Comparison of ENCODE assay signal across 16 cellular contexts in genomic region chr5:14464101-14464500, GRCh38.
A peak's percentile ranks its signal among the peaks of the same experiment; 100 is the strongest.
DNase-seq lines count a peak whose midpoint lies in the region; ATAC-seq and TF ChIP-seq lines count a peak whose summit lies in the region.
"Had no signal": no experiment of that assay in that cellular context is flagged by ENCODE, and none has a peak within 500 bp of the region (broad histone marks: within the 10 kb centered on the region; RNA-seq: fewer than 3 reads in every experiment).

No MANE protein-coding gene starts in this region.

- H3K4me2 ChIP-seq in GM23248 (ENCODE audit: unreplicated experiment): no peak overlapping the region

- no peak overlapping the region for H2AFZ ChIP-seq in GM23248

- H3K4me3 Mint-ChIP-seq in endothelial cell (ENCODE audit: unreplicated experiment): no peak overlapping the region
- H3K4me3 Mint-ChIP-seq: CD4-positive, alpha-beta memory T cell had no signal

- peak overlapping the region; percentile 81 for H3K27ac ChIP-seq in GM23248
- peak overlapping the region; percentile 77 for H3K27ac ChIP-seq in neutrophil
- H3K27ac ChIP-seq in stomach: peak overlapping the region in 1 of 5 donors; percentile 70
- H3K27ac ChIP-seq: tibial artery had no signal

- H3K79me2 ChIP-seq in GM23248 (ENCODE audit: insufficient read depth): peaks cover 100% of the 10 kb centered on the region

- in situ Hi-C loops in GM23248 (cut with MboI): no loop called here

- peaks cover 9% of the 10 kb centered on the region for H3K27me3 Mint-ChIP-seq in endothelial cell (ENCODE audit: unreplicated experiment)
- H3K27me3 Mint-ChIP-seq: CD4-positive, alpha-beta memory T cell had no signal

- H3K9me3 Mint-ChIP-seq in endothelial cell (ENCODE audit: unreplicated experiment): no peaks in the 10 kb centered on the region
- H3K9me3 Mint-ChIP-seq: CD4-positive, alpha-beta memory T cell had no signal

- H3K36me3 ChIP-seq in GM23248 (ENCODE audit: low read depth): peaks cover 95% of the 10 kb centered on the region
- no peaks in the 10 kb centered on the region for H3K36me3 ChIP-seq in neutrophil
- H3K36me3 ChIP-seq in stomach: peaks cover 33 to 94% (median 85%) of the 10 kb centered on the region in 4 donors

- H3K27ac Mint-ChIP-seq in endothelial cell (ENCODE audit: unreplicated experiment): peak overlapping the region; percentile 33

- peak; percentile 59 for DNase-seq in GM23248
- peak; percentile 82 for DNase-seq in NCI-H748 (lab: John Stamatoyannopoulos, UW; ENCODE audit: unreplicated experiment)
- no peak for DNase-seq in endothelial cell (ENCODE audit: low spot score)
- no peak for DNase-seq in stomach
- no peak for DNase-seq in stimulated activated CD4-positive, alpha-beta T cell treated with anti-CD3 and anti-CD28 coated beads, Interleukin-12 subunit alpha, Interleukin-12 subunit beta, amount 100 ng/mL, for 4 hours
- DNase-seq in GM20000 (ENCODE audit: low spot score): no peak
- DNase-seq: activated naive CD4-positive, alpha-beta T cell; CD4-positive, alpha-beta memory T cell; effector CD4-positive, alpha-beta T cell; glutamatergic neuron; kidney; stimulated activated CD4-positive, alpha-beta T cell treated with anti-CD3 and anti-CD28 coated beads, Interleukin-1b, Interleukin-23, amount 100 ng/mL, for 48 hours; stimulated activated CD8-positive, alpha-beta memory T cell treated with anti-CD3 and anti-CD28 coated beads, Interleukin-4, amount 100 ng/mL, for 48 hours; tibial artery had no signal

- 79 to 80% methylated on average over 3 of the region's 3 CpGs for WGBS in GM23248 (ENCODE audit: low coverage in 1 of 2, low lambda C conversion rate in 2 of 2, missing lambda C conversion rate in 2 of 2), 2 experiments
- 45 to 58% (median 57%) methylated on average over 3 of the region's 3 CpGs for WGBS in stomach, 5 donors

- peaks cover 98% of the 10 kb centered on the region for H3F3A ChIP-seq in GM23248 (ENCODE audit: insufficient read depth)

- intact Hi-C loops in stomach (cut with DNase I; ENCODE audit: low total_unique reads): no loop called here

- no peak for TF ChIP-seq EP300 in stomach (IDR thresholded peaks at IDR 0.05)

- no peak for TF ChIP-seq POLR2A in stomach (IDR thresholded peaks at IDR 0.05)

- H3K4me3 ChIP-seq in GM23248 (no peak overlapping the region), neutrophil (ENCODE audit: low read depth in 1 of 2, low read length in 1 of 2) (no peak overlapping the region), stomach (no peak overlapping the region)
- H3K4me3 ChIP-seq: tibial artery had no signal

- H3K4me1 Mint-ChIP-seq in endothelial cell (ENCODE audit: unreplicated experiment): peaks cover 35% of the 10 kb centered on the region

- TF ChIP-seq CTCF in endothelial cell (IDR thresholded peaks at IDR 0.05; ENCODE audit: unreplicated experiment) (no peak), neutrophil (IDR thresholded peaks at IDR 0.05) (no peak), stomach (IDR thresholded peaks at IDR 0.05) (no peak), GM20000 (IDR thresholded peaks at IDR 0.05; ENCODE audit: extremely low read depth, missing control alignments) (no peak)

- no peaks in the 10 kb centered on the region for H3K9me2 ChIP-seq in GM23248 (ENCODE audit: insufficient read depth)

- ATAC-seq in GM21528 (IDR thresholded peaks at IDR 0.05; ENCODE audit: low FRiP score, unreplicated experiment): no peak

- H3K4me1 ChIP-seq in GM23248 (ENCODE audit: insufficient read depth) (peaks cover 27% of the 10 kb centered on the region), neutrophil (ENCODE audit: control insufficient read depth in 1 of 2, insufficient read depth in 1 of 2, low read depth in 1 of 2, low read length in 1 of 2) (peaks cover 26 to 27% of the 10 kb centered on the region in 2 experiments), stomach (peaks cover 0 to 21% (median 0%) of the 10 kb centered on the region in 4 donors)
- H3K4me1 ChIP-seq: tibial artery had no signal

- H3K27me3 ChIP-seq in GM23248 (replicated peaks; ENCODE audit: insufficient read depth) (no peaks in the 10 kb centered on the region), neutrophil (no peaks in the 10 kb centered on the region), stomach (no peaks in the 10 kb centered on the region)
- H3K27me3 ChIP-seq: tibial artery had no signal

- H3K9me3 ChIP-seq in GM23248 (ENCODE audit: low read depth) (no peaks in the 10 kb centered on the region), neutrophil (no peaks in the 10 kb centered on the region), stomach (no peaks in the 10 kb centered on the region)
- H3K9me3 ChIP-seq: tibial artery had no signal

- H3K9ac ChIP-seq in GM23248: peak overlapping the region; percentile 58

- peaks cover 50% of the 10 kb centered on the region for H3K36me3 Mint-ChIP-seq in endothelial cell (ENCODE audit: low read depth, unreplicated experiment)
- H3K36me3 Mint-ChIP-seq: CD4-positive, alpha-beta memory T cell had no signal

- H4K20me1 ChIP-seq in GM23248 (ENCODE audit: insufficient read depth): no peaks in the 10 kb centered on the region; the same call in 1 of the 2 replicates

Comparison
In these comparisons a context has a peak if more than half of its experiments do, and no peak if none do; other contexts are left out.
1. DNase-seq: peak in GM23248 (single experiment) and NCI-H748 (single experiment); none in endothelial cell (single experiment), stomach (single experiment), stimulated activated CD4-positive, alpha-beta T cell treated with anti-CD3 and anti-CD28 coated beads, Interleukin-12 subunit alpha, Interleukin-12 subunit beta, amount 100 ng/mL, for 4 hours (single experiment) and GM20000 (single experiment).